Comparison of ENCODE assay signal across 1 cellular context in genomic region chr7:13882051-13882450, GRCh38.
TF ChIP-seq lines count a peak whose summit lies in the region.

No MANE protein-coding gene starts in this region.

TF ChIP-seq in IMR-90, 13 proteins besides CTCF, POLR2A, EP300 and RAD21 (continued from another document):
- TF ChIP-seq RFX5 (IDR thresholded peaks at IDR 0.05; ENCODE audit: low read depth, low read length): no peak
- no peak for TF ChIP-seq MXI1 (IDR thresholded peaks at IDR 0.05; ENCODE audit: borderline replicate concordance, low read depth, low read length)
- TF ChIP-seq ELK1 (IDR thresholded peaks at IDR 0.05; ENCODE audit: borderline replicate concordance, low read depth, low read length): no peak
- no peak for TF ChIP-seq MAZ (IDR thresholded peaks at IDR 0.05; ENCODE audit: borderline replicate concordance, low read depth, low read length)
- TF ChIP-seq RCOR1 (IDR thresholded peaks at IDR 0.05; ENCODE audit: insufficient replicate concordance, low read length): no peak
- no peak for TF ChIP-seq BHLHE40 (IDR thresholded peaks at IDR 0.05; ENCODE audit: low read depth, low read length)
- TF ChIP-seq SMC3 (IDR thresholded peaks at IDR 0.05; ENCODE audit: low read depth, low read length): no peak
- TF ChIP-seq FOS (IDR thresholded peaks at IDR 0.05; ENCODE audit: low read depth, low read length): no peak
- TF ChIP-seq MAFK (IDR thresholded peaks at IDR 0.05; ENCODE audit: low read depth, low read length): no peak
